Comparison of ENCODE assay signal across 10 cellular contexts in genomic region chr10:89887830-89888229, GRCh38.
DNase-seq lines count a peak whose midpoint lies in the region; ATAC-seq and TF ChIP-seq lines count a peak whose summit lies in the region.
"Had no signal": no experiment of that assay in that cellular context is flagged by ENCODE, and none has a peak within 500 bp of the region (broad histone marks: within the 10 kb centered on the region; RNA-seq: fewer than 3 reads in every experiment).

No MANE protein-coding gene starts in this region.

- no peak for TF ChIP-seq CTCF in CD14-positive monocyte (IDR thresholded peaks at IDR 0.05)

- peak overlapping the region in 1 of 2 donors; percentile 10 for H3K4me3 Mint-ChIP-seq in CD14-positive monocyte
- H3K4me3 Mint-ChIP-seq: activated naive CD8-positive, alpha-beta T cell treated with anti-CD3 and anti-CD28 coated beads, Interleukin-2, amount 10 ng/mL, durations not matched to agents 7 days and 5 days had no signal

- ATAC-seq in GM19468 (IDR thresholded peaks at IDR 0.05; ENCODE audit: extremely low read depth, unreplicated experiment) (peak; percentile 42), HG03354 (IDR thresholded peaks at IDR 0.05; ENCODE audit: poor library complexity, severe bottlenecking, unreplicated experiment) (peak; percentile 74)

- no peaks in the 10 kb centered on the region for H3K9me3 Mint-ChIP-seq in CD14-positive monocyte
- H3K9me3 Mint-ChIP-seq: activated naive CD8-positive, alpha-beta T cell treated with anti-CD3 and anti-CD28 coated beads, Interleukin-2, amount 10 ng/mL, durations not matched to agents 7 days and 5 days had no signal

- no peaks in the 10 kb centered on the region for H3K36me3 Mint-ChIP-seq in CD14-positive monocyte
- H3K36me3 Mint-ChIP-seq: activated naive CD8-positive, alpha-beta T cell treated with anti-CD3 and anti-CD28 coated beads, Interleukin-2, amount 10 ng/mL, durations not matched to agents 7 days and 5 days had no signal

- peaks cover 43% of the 10 kb centered on the region for H3K4me1 Mint-ChIP-seq in CD14-positive monocyte
- H3K4me1 Mint-ChIP-seq: activated naive CD8-positive, alpha-beta T cell treated with anti-CD3 and anti-CD28 coated beads, Interleukin-2, amount 10 ng/mL, durations not matched to agents 7 days and 5 days had no signal

- H3K27ac ChIP-seq in cingulate gyrus (ENCODE audit: low read depth, low read length) = peak overlapping the region; percentile 3

- intact Hi-C loops in CD14-positive monocyte (cut with micrococcal nuclease) = no loop called here

- H3K27ac Mint-ChIP-seq in CD14-positive monocyte = peak overlapping the region; percentile 70 to 93 (median 88)
- H3K27ac Mint-ChIP-seq: activated naive CD8-positive, alpha-beta T cell treated with anti-CD3 and anti-CD28 coated beads, Interleukin-2, amount 10 ng/mL, durations not matched to agents 7 days and 5 days had no signal

- DNase-seq in CD14-positive monocyte (ENCODE audit: low spot score) (peak; percentile 52), NCI-H2227 treated with DMSO at 0.1 percent for 48 hours (lab: John Stamatoyannopoulos, UW) (no peak), H4 (ENCODE audit: low spot score) (no peak), OCI-M1 (lab: John Stamatoyannopoulos, UW) (no peak), germinal center (ENCODE audit: low spot score) (no peak)
- DNase-seq: activated naive CD8-positive, alpha-beta T cell treated with anti-CD3 and anti-CD28 coated beads, Interleukin-2, amount 10 ng/mL, durations not matched to agents 7 days and 5 days; islet precursor cell had no signal

- H3K27me3 Mint-ChIP-seq in CD14-positive monocyte (ENCODE audit: low read depth in 3 of 3) = no peaks in the 10 kb centered on the region
